Comparison of ENCODE assay signal across 15 cellular contexts in genomic region chr20:62317167-62317655, GRCh38.
"Had no signal": no experiment of that assay in that cellular context is flagged by ENCODE, and none has a peak within 500 bp of the region (broad histone marks: within the 10 kb centered on the region; RNA-seq: fewer than 3 reads in every experiment).

No MANE protein-coding gene starts in this region.

- H3K27ac ChIP-seq: brain microvascular endothelial cell, left ventricle myocardium inferior, suprapubic skin had no signal

- ATAC-seq: natural killer cell treated with Interleukin-12 subunit alpha and Interleukin-12 subunit beta and Interleukin-15 and Interleukin-18, amount 100 ng/mL, for 72 hours had no signal

- DNase-seq: activated CD4-positive, CD25-positive, alpha-beta regulatory T cell treated with anti-CD3 and anti-CD28 coated beads, Interleukin-2, amount 50 U/mL, for 72 hours; activated naive CD4-positive, alpha-beta T cell; activated naive CD8-positive, alpha-beta T cell treated with anti-CD3 and anti-CD28 coated beads, Interleukin-2, amount 10 ng/mL, durations not matched to agents 7 days and 5 days; brain microvascular endothelial cell; dermis blood vessel endothelial cell; endodermal cell; erythroblast; hypothalamus; left ventricle myocardium inferior; mesendoderm; retina; T-helper 1 cell; T1000 had no signal

- H3K4me3 ChIP-seq: left ventricle myocardium inferior, suprapubic skin had no signal

- H3K27me3 ChIP-seq: brain microvascular endothelial cell, suprapubic skin had no signal

- H3K9me3 ChIP-seq: left ventricle myocardium inferior, suprapubic skin had no signal
